In the genomic region with DNA sequence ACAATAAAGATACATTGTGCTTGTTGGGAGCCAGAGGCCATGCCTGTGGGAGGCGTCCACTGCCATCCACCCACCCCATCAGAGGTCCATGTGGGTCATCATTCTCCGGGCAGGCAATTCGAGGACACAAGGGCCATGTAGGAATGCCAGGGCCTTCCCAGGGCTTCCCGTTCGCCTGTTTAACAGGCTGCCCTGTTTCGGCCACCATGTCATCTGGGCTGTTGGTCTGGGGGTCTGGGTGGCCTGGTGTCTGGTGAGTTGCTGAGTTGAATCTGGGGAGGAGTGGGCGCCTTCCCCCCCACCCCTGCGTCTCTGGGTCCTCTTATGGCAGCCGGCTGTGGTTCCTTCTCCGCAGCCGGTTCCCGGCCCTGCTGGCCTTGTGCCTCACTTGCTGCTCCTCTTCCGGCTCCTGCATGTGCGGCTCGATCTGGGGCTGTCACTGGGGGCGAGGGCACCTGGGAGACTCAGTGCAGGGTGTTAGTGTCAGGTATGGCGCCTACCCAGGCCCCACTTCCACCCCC, we compare ENCODE assay signal across 1 cellular context.
TF ChIP-seq lines count a peak whose summit lies in the region.

No MANE protein-coding gene starts in this region.

TF ChIP-seq in WTC11, 78 proteins besides CTCF, POLR2A, EP300 and RAD21 (continued from another document):
- TF ChIP-seq, protein P1, sequence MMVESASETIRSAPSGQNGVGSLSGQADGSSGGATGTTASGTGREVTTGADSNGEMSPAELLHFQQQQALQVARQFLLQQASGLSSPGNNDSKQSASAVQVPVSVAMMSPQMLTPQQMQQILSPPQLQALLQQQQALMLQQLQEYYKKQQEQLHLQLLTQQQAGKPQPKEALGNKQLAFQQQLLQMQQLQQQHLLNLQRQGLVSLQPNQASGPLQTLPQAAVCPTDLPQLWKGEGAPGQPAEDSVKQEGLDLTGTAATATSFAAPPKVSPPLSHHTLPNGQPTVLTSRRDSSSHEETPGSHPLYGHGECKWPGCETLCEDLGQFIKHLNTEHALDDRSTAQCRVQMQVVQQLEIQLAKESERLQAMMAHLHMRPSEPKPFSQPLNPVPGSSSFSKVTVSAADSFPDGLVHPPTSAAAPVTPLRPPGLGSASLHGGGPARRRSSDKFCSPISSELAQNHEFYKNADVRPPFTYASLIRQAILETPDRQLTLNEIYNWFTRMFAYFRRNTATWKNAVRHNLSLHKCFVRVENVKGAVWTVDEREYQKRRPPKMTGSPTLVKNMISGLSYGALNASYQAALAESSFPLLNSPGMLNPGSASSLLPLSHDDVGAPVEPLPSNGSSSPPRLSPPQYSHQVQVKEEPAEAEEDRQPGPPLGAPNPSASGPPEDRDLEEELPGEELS (CRISPR knock-in tag; IDR thresholded peaks at IDR 0.05), result no peak
- TF ChIP-seq ERG (CRISPR knock-in tag; IDR thresholded peaks at IDR 0.05) (no peak), ELF4 (CRISPR knock-in tag; IDR thresholded peaks at IDR 0.05; ENCODE audit: low read depth) (no peak), CDX4 (CRISPR knock-in tag; IDR thresholded peaks at IDR 0.05; ENCODE audit: borderline replicate concordance) (no peak), MYBL2 (CRISPR knock-in tag; IDR thresholded peaks at IDR 0.05) (no peak), ZNF121 (CRISPR knock-in tag; IDR thresholded peaks at IDR 0.05) (no peak), ATF3 (CRISPR knock-in tag; conservative IDR thresholded peaks at IDR 0.05) (no peak), PRRX2 (CRISPR knock-in tag; IDR thresholded peaks at IDR 0.05) (no peak), E2F4 (CRISPR knock-in tag; IDR thresholded peaks at IDR 0.05; ENCODE audit: borderline replicate concordance, low read depth) (no peak), GRHL2 (CRISPR knock-in tag; IDR thresholded peaks at IDR 0.05; ENCODE audit: insufficient replicate concordance, severe bottlenecking) (no peak), SMAD4 (CRISPR knock-in tag; IDR thresholded peaks at IDR 0.05) (no peak), ATF6 (CRISPR knock-in tag; IDR thresholded peaks at IDR 0.05) (no peak), CREM (CRISPR knock-in tag; IDR thresholded peaks at IDR 0.05) (no peak), ZNF396 (CRISPR knock-in tag; IDR thresholded peaks at IDR 0.05; ENCODE audit: borderline replicate concordance) (no peak), ZBTB21 (CRISPR knock-in tag; IDR thresholded peaks at IDR 0.05; ENCODE audit: borderline replicate concordance) (no peak), EMX1 (CRISPR knock-in tag; IDR thresholded peaks at IDR 0.05) (no peak)
